Comparison of ENCODE assay signal across 25 cellular contexts in the genomic region with DNA sequence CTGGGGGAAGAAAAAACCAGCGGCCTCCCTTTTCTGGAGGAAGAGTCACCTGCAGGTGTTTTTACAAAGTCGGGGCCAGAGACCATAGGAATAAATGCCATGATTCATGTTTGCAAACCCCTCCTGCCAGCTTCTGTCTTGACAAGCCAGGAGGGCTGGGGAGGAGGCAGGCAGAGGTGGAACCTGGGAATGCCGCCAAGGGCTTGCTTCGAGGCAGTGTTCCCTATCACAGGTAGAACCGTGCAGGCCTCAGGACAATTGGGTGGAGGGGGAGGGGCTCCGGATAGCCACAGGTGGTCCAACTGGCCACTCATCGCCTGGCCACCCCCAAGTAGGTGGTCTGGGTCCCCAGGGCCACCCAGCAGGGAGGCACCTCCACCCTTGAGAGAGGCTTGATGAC. TPM values are rescaled to one million over a fixed set of nuclear protein-coding genes. Genes with fewer than 3 reads are reported as not detected.
DNase-seq lines count a peak whose midpoint lies in the region; ATAC-seq and TF ChIP-seq lines count a peak whose summit lies in the region.
"Had no signal": no experiment of that assay in that cellular context is flagged by ENCODE, and none has a peak within 500 bp of the region (broad histone marks: within the 10 kb centered on the region; RNA-seq: fewer than 3 reads in every experiment).

No MANE protein-coding gene starts in this region.

- H3K27ac ChIP-seq in adrenal gland (peak overlapping the region in 3 of 5 donors; percentile 93 to 97 (median 95)), transverse colon (no peak overlapping the region)
- H3K27ac ChIP-seq: heart right ventricle, skin epidermis, upper lobe of right lung had no signal

- H3K4me3 ChIP-seq in adrenal gland: no peak overlapping the region
- H3K4me3 ChIP-seq in transverse colon: no peak overlapping the region
- H3K4me3 ChIP-seq: heart right ventricle, skin epidermis, upper lobe of right lung had no signal

- 62 to 92% (median 83%) methylated on average over 2 to 7 of the region's 7 CpGs for WGBS in adrenal gland, 4 donors
- WGBS in transverse colon (ENCODE audit: low coverage in 1 of 2), 2 donors: 57% methylated on average over 5 of the region's 7 CpGs; no CpG with 5 or more reads in 1 of the 2 donors

- H3K27me3 ChIP-seq in adrenal gland (no peaks in the 10 kb centered on the region), transverse colon (peaks cover 19% of the 10 kb centered on the region)

- no peak for TF ChIP-seq CTCF in adrenal gland (IDR thresholded peaks at IDR 0.05)
- no peak for TF ChIP-seq CTCF in transverse colon (IDR thresholded peaks at IDR 0.05)

- no peak for ATAC-seq in HG02852 (IDR thresholded peaks at IDR 0.05; ENCODE audit: unreplicated experiment)
- no peak for ATAC-seq in HG03045 (IDR thresholded peaks at IDR 0.05; ENCODE audit: unreplicated experiment)
- ATAC-seq: activated CD8-positive, alpha-beta T cell treated with anti-CD3 and anti-CD28 coated beads, Interleukin-2, amount 10 ng/mL, durations not matched to agents 7 days and 5 days; activated naive CD8-positive, alpha-beta T cell treated with anti-CD3 and anti-CD28 coated beads, Interleukin-2, amount 50 U/mL, for 24 hours; heart right ventricle; left cardiac atrium; upper lobe of right lung had no signal

- intact Hi-C loops in adrenal gland (cut with DNase I): loop anchor here in 1 of 2 donors (10.0 kb wide), 1 partner anchor 102 kb away; no protein-coding TSS in a partner anchor
- intact Hi-C loops in transverse colon (cut with DNase I; ENCODE audit: low total_unique reads): no loop called here

- DNase-seq in NCI-H345 (lab: John Stamatoyannopoulos, UW): peak; percentile 43
- DNase-seq in NCI-H345 treated with DMSO at 0.1 percent for 48 hours (lab: John Stamatoyannopoulos, UW; ENCODE audit: unreplicated experiment): no peak
- DNase-seq in NCI-H2171 treated with DMSO at 0.1 percent for 48 hours (lab: John Stamatoyannopoulos, UW): peak; percentile 55
- DNase-seq in adrenal gland: no peak
- peak; percentile 11 for DNase-seq in transverse colon
- no peak for DNase-seq in stimulated activated CD4-positive, alpha-beta T cell treated with anti-CD3 and anti-CD28 coated beads, Interleukin-12 subunit alpha, Interleukin-12 subunit beta, amount 100 ng/mL, for 4 hours
- DNase-seq: activated CD4-positive, alpha-beta T cell treated with anti-CD3 and anti-CD28 coated beads for 1 hour; activated CD8-positive, alpha-beta T cell treated with anti-CD3 and anti-CD28 coated beads, Interleukin-2, amount 10 ng/mL, durations not matched to agents 7 days and 5 days; activated gamma-delta T cell; activated naive CD8-positive, alpha-beta T cell treated with anti-CD3 and anti-CD28 coated beads, Interleukin-2, amount 50 U/mL, for 24 hours; foreskin fibroblast; heart right ventricle; left cardiac atrium; NCI-H1092 treated with DMSO at 0.1 percent for 48 hours; NCI-H82; stimulated activated CD4-positive, alpha-beta T cell treated with anti-CD3 and anti-CD28 coated beads, Interleukin-1b, Interleukin-23, amount 100 ng/mL, for 48 hours; upper lobe of right lung had no signal

- H3K9me3 ChIP-seq in adrenal gland (replicated peaks in 1 of 3) (no peaks in the 10 kb centered on the region), transverse colon (no peaks in the 10 kb centered on the region)
- H3K9me3 ChIP-seq: upper lobe of right lung had no signal

- H3K36me3 ChIP-seq in adrenal gland (replicated peaks in 1 of 2) (no peaks in the 10 kb centered on the region), transverse colon (no peaks in the 10 kb centered on the region)
- H3K36me3 ChIP-seq: heart right ventricle, upper lobe of right lung had no signal

- TF ChIP-seq POLR2A in adrenal gland (IDR thresholded peaks at IDR 0.05): no peak
- TF ChIP-seq POLR2A in transverse colon (IDR thresholded peaks at IDR 0.05): no peak

- peaks cover 31 to 58% of the 10 kb centered on the region in 2 donors for H3K4me1 ChIP-seq in adrenal gland (replicated peaks in 1 of 2)
- H3K4me1 ChIP-seq in transverse colon: peaks cover 0 to 19% (median 13%) of the 10 kb centered on the region in 4 donors

- in situ Hi-C loops in transverse colon (cut with MboI; ENCODE audit: low pct_ligation_motif_present in 1 of 4, low pct_unique_long_range_greater_than_20kb in 1 of 4, low sequenced_read_pairs in 3 of 4): no loop called here

- no peak for TF ChIP-seq EP300 in transverse colon (IDR thresholded peaks at IDR 0.05; ENCODE audit: low read depth)

RNA-seq across cellular contexts. Expression of gene DLK1, which starts 14.2 kb away (rescaled TPM):
- total RNA-seq in adrenal gland (1,000 to 10,000 TPM; 1,488 to 2,787 (median 2,011) TPM), transverse colon (not detected)
- 1,000 to 10,000 TPM in 1 of 3 donors, 100 to 1,000 TPM in 2; 426 to 1,401 (median 972) TPM for polyA plus RNA-seq in adrenal gland
- total RNA-seq: activated CD8-positive, alpha-beta T cell treated with anti-CD3 and anti-CD28 coated beads, Interleukin-2, amount 10 ng/mL, durations not matched to agents 7 days and 5 days; epithelial cell of proximal tubule; H4; myocyte; subcutaneous adipose tissue; T-helper 1 cell treated with Interleukin-12 subunit alpha and Interleukin-12 subunit beta and Interleukin-4 antibody, amounts not matched to agents 30 ng/mL and 1 ng/mL, for 36 hours; upper lobe of right lung had no signal

Comparison
In these comparisons a context has a peak if more than half of its experiments do, and no peak if none do; other contexts are left out.
1. DNase-seq: peak in NCI-H345 (single experiment), NCI-H2171 treated with DMSO at 0.1 percent for 48 hours (single experiment) and transverse colon (single experiment); none in NCI-H345 treated with DMSO at 0.1 percent for 48 hours (single experiment), adrenal gland (0 of 7) and stimulated activated CD4-positive, alpha-beta T cell treated with anti-CD3 and anti-CD28 coated beads, Interleukin-12 subunit alpha, Interleukin-12 subunit beta, amount 100 ng/mL, for 4 hours (single experiment).
2. H3K27ac ChIP-seq: peak in adrenal gland (3 of 5); none in transverse colon (0 of 4).
3. RNA of gene DLK1, which starts 14.2 kb away (total RNA-seq): 1,488 to 2,787 TPM in adrenal gland; not detected in transverse colon; every median in the first group is over 1,000 times any median in the second.